In the genomic region with DNA sequence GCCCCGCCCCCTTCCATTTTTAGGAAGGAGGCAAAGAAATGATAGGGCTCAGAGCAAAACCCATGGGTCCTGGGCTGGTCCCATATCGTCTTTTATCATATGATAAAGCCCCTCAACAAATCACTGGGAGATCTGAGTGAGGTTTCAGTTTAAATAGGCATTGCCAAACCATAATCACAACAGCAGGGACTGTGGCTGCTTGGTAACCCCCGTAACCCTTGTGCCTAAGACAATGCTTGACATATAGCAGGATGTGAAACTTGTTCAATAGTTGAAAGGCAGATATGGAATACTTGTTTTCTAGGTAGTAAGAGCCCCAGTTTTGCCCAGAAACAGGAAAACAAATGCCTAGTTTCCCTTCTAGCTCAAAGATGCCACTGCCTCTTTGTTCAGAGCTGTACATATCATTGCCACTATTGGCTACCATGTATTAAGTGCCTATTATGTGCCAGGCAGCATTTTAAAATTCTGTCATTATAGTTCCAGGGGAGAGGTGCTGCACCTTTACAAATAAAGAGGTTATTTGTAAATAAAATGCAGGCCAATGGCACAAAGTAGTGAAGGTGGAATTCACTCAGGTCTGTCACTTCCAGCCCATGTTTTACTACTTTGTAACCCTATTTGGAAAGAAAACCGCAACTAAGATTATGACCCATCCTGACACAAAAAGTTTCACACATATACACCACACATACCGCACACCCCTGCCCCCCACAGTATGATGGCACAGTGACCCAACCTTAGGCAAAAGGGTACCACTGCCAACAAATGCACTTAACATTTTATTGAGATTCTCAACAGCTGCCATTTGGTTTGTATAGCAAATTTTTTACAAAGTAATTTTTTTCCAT, we compare ENCODE assay signal across 1 cellular context.
TF ChIP-seq lines count a peak whose summit lies in the region.

No MANE protein-coding gene starts in this region.

TF ChIP-seq in GM23338, 12 proteins besides CTCF, POLR2A, EP300 and RAD21 (continued from another document):
- TF ChIP-seq, protein P1, sequence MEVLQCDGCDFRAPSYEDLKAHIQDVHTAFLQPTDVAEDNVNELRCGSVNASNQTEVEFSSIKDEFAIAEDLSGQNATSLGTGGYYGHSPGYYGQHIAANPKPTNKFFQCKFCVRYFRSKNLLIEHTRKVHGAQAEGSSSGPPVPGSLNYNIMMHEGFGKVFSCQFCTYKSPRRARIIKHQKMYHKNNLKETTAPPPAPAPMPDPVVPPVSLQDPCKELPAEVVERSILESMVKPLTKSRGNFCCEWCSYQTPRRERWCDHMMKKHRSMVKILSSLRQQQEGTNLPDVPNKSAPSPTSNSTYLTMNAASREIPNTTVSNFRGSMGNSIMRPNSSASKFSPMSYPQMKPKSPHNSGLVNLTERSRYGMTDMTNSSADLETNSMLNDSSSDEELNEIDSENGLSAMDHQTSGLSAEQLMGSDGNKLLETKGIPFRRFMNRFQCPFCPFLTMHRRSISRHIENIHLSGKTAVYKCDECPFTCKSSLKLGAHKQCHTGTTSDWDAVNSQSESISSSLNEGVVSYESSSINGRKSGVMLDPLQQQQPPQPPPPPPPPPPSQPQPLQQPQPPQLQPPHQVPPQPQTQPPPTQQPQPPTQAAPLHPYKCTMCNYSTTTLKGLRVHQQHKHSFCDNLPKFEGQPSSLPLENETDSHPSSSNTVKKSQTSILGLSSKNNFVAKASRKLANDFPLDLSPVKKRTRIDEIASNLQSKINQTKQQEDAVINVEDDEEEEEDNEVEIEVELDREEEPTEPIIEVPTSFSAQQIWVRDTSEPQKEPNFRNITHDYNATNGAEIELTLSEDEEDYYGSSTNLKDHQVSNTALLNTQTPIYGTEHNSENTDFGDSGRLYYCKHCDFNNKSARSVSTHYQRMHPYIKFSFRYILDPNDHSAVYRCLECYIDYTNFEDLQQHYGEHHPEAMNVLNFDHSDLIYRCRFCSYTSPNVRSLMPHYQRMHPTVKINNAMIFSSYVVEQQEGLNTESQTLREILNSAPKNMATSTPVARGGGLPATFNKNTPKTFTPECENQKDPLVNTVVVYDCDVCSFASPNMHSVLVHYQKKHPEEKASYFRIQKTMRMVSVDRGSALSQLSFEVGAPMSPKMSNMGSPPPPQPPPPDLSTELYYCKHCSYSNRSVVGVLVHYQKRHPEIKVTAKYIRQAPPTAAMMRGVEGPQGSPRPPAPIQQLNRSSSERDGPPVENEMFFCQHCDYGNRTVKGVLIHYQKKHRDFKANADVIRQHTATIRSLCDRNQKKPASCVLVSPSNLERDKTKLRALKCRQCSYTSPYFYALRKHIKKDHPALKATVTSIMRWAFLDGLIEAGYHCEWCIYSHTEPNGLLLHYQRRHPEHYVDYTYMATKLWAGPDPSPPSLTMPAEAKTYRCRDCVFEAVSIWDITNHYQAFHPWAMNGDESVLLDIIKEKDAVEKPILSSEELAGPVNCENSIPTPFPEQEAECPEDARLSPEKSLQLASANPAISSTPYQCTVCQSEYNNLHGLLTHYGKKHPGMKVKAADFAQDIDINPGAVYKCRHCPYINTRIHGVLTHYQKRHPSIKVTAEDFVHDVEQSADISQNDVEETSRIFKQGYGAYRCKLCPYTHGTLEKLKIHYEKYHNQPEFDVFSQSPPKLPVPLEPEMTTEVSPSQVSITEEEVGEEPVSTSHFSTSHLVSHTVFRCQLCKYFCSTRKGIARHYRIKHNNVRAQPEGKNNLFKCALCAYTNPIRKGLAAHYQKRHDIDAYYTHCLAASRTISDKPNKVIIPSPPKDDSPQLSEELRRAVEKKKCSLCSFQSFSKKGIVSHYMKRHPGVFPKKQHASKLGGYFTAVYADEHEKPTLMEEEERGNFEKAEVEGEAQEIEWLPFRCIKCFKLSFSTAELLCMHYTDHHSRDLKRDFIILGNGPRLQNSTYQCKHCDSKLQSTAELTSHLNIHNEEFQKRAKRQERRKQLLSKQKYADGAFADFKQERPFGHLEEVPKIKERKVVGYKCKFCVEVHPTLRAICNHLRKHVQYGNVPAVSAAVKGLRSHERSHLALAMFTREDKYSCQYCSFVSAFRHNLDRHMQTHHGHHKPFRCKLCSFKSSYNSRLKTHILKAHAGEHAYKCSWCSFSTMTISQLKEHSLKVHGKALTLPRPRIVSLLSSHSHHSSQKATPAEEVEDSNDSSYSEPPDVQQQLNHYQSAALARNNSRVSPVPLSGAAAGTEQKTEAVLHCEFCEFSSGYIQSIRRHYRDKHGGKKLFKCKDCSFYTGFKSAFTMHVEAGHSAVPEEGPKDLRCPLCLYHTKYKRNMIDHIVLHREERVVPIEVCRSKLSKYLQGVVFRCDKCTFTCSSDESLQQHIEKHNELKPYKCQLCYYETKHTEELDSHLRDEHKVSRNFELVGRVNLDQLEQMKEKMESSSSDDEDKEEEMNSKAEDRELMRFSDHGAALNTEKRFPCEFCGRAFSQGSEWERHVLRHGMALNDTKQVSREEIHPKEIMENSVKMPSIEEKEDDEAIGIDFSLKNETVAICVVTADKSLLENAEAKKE (CRISPR knock-in tag; IDR thresholded peaks at IDR 0.05): no peak
- TF ChIP-seq NANOG (IDR thresholded peaks at IDR 0.05; ENCODE audit: borderline replicate concordance) (no peak), EZH2phosphoT487 (IDR thresholded peaks at IDR 0.05; ENCODE audit: unreplicated experiment) (no peak)
- TF ChIP-seq, protein P2, sequence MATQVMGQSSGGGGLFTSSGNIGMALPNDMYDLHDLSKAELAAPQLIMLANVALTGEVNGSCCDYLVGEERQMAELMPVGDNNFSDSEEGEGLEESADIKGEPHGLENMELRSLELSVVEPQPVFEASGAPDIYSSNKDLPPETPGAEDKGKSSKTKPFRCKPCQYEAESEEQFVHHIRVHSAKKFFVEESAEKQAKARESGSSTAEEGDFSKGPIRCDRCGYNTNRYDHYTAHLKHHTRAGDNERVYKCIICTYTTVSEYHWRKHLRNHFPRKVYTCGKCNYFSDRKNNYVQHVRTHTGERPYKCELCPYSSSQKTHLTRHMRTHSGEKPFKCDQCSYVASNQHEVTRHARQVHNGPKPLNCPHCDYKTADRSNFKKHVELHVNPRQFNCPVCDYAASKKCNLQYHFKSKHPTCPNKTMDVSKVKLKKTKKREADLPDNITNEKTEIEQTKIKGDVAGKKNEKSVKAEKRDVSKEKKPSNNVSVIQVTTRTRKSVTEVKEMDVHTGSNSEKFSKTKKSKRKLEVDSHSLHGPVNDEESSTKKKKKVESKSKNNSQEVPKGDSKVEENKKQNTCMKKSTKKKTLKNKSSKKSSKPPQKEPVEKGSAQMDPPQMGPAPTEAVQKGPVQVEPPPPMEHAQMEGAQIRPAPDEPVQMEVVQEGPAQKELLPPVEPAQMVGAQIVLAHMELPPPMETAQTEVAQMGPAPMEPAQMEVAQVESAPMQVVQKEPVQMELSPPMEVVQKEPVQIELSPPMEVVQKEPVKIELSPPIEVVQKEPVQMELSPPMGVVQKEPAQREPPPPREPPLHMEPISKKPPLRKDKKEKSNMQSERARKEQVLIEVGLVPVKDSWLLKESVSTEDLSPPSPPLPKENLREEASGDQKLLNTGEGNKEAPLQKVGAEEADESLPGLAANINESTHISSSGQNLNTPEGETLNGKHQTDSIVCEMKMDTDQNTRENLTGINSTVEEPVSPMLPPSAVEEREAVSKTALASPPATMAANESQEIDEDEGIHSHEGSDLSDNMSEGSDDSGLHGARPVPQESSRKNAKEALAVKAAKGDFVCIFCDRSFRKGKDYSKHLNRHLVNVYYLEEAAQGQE (IDR thresholded peaks at IDR 0.05; ENCODE audit: unreplicated experiment): no peak
